ENCODE assay signal across 27 cellular contexts in the genomic region with DNA sequence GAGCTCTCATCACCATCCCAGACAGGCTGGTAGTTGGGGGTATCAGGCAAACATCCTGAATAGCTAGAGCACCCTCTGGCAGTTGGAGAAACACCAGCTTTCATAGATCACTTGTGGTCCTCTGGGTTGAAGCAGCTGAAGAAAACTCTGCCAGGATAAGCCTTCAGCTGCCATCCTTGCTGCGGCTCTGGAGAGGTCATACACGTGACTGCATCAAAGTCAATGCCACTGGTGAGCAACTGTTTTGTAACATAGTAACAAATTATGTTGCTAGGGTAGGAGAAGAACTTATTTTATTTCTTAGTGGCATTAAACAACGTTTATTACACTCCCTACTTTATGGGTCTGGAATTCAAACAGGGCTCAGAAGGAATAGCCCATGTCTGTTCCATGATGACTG.
"Had no signal": no experiment of that assay in that cellular context is flagged by ENCODE, and none has a peak within 500 bp of the region (broad histone marks: within the 10 kb centered on the region; RNA-seq: fewer than 3 reads in every experiment).

No MANE protein-coding gene starts in this region.

- H3K9me3 ChIP-seq: tibial artery had no signal

- H3K9me3 Mint-ChIP-seq: activated CD4-positive, alpha-beta memory T cell treated with anti-CD3 and anti-CD28 coated beads for 36 hours; activated CD4-positive, alpha-beta T cell treated with anti-CD3 and anti-CD28 coated beads, Interleukin-2, amount 10 ng/mL, durations not matched to agents 24 days and 14 days; activated naive CD4-positive, alpha-beta T cell treated with anti-CD3 and anti-CD28 coated beads, Interleukin-2, amount 10 ng/mL, durations not matched to agents 7 days and 5 days; activated naive CD8-positive, alpha-beta T cell treated with anti-CD3 and anti-CD28 coated beads, Interleukin-2, amount 10 ng/mL, durations not matched to agents 7 days and 5 days; activated T-cell treated with anti-CD3 and anti-CD28 coated beads, Interleukin-2, amount 50 U/mL, for 24 hours; effector memory CD8-positive, alpha-beta T cell; mesothelial cell of epicardium; natural killer cell treated with Interleukin-12 subunit alpha and Interleukin-12 subunit beta and Interleukin-15 and Interleukin-18, amount 100 ng/mL, for 72 hours; stimulated activated effector memory CD8-positive, alpha-beta T cell treated with anti-CD3 and anti-CD28 coated beads, Interleukin-12 subunit alpha, Interleukin-12 subunit beta, amount 100 ng/mL, for 72 hours; stimulated activated naive CD8-positive, alpha-beta T cell treated with anti-CD3 and anti-CD28 coated beads, Interleukin-15, amount 100 ng/mL, for 72 hours had no signal

- H3K27ac Mint-ChIP-seq: activated CD4-positive, alpha-beta memory T cell treated with anti-CD3 and anti-CD28 coated beads for 36 hours; activated CD4-positive, alpha-beta T cell treated with anti-CD3 and anti-CD28 coated beads, Interleukin-2, amount 10 ng/mL, durations not matched to agents 24 days and 14 days; activated naive CD4-positive, alpha-beta T cell treated with anti-CD3 and anti-CD28 coated beads, Interleukin-2, amount 10 ng/mL, durations not matched to agents 7 days and 5 days; activated naive CD8-positive, alpha-beta T cell treated with anti-CD3 and anti-CD28 coated beads, Interleukin-2, amount 10 ng/mL, durations not matched to agents 7 days and 5 days; activated T-cell treated with anti-CD3 and anti-CD28 coated beads, Interleukin-2, amount 50 U/mL, for 24 hours; effector memory CD8-positive, alpha-beta T cell; mesothelial cell of epicardium; natural killer cell treated with Interleukin-12 subunit alpha and Interleukin-12 subunit beta and Interleukin-15 and Interleukin-18, amount 100 ng/mL, for 72 hours; stimulated activated effector memory CD8-positive, alpha-beta T cell treated with anti-CD3 and anti-CD28 coated beads, Interleukin-12 subunit alpha, Interleukin-12 subunit beta, amount 100 ng/mL, for 72 hours had no signal

- ATAC-seq: effector memory CD8-positive, alpha-beta T cell; foreskin keratinocyte; natural killer cell treated with Interleukin-12 subunit alpha and Interleukin-12 subunit beta and Interleukin-15 and Interleukin-18, amount 100 ng/mL, for 72 hours; sciatic nerve; stimulated activated effector memory CD8-positive, alpha-beta T cell treated with anti-CD3 and anti-CD28 coated beads, Interleukin-12 subunit alpha, Interleukin-12 subunit beta, amount 100 ng/mL, for 72 hours; stimulated activated naive CD8-positive, alpha-beta T cell treated with anti-CD3 and anti-CD28 coated beads, Interleukin-15, amount 100 ng/mL, for 72 hours had no signal

- H3K27ac ChIP-seq: brain microvascular endothelial cell, foreskin keratinocyte, tibial artery had no signal

- H3K27me3 Mint-ChIP-seq: activated T-cell treated with anti-CD3 and anti-CD28 coated beads, Interleukin-2, amount 50 U/mL, for 24 hours had no signal

- H3K4me1 ChIP-seq: foreskin keratinocyte, tibial artery had no signal

- H3K27me3 ChIP-seq: brain microvascular endothelial cell, foreskin keratinocyte, tibial artery had no signal

- DNase-seq: activated CD4-positive, alpha-beta memory T cell treated with anti-CD3 and anti-CD28 coated beads for 36 hours; activated CD4-positive, alpha-beta T cell treated with anti-CD3 and anti-CD28 coated beads, Interleukin-2, amount 10 ng/mL, durations not matched to agents 24 days and 14 days; activated CD4-positive, CD25-positive, alpha-beta regulatory T cell treated with anti-CD3 and anti-CD28 coated beads, Interleukin-2, amount 50 U/mL, for 72 hours; activated CD8-positive, alpha-beta memory T cell treated with anti-CD3 and anti-CD28 coated beads, Interleukin-2, amount 50 U/mL, for 48 hours; activated gamma-delta T cell; activated naive CD4-positive, alpha-beta T cell treated with anti-CD3 and anti-CD28 coated beads, Interleukin-2, amount 10 ng/mL, durations not matched to agents 7 days and 5 days; activated naive CD8-positive, alpha-beta T cell treated with anti-CD3 and anti-CD28 coated beads, Interleukin-2, amount 10 ng/mL, durations not matched to agents 7 days and 5 days; activated T-cell treated with anti-CD3 and anti-CD28 coated beads, Interleukin-2, amount 50 U/mL, for 24 hours; amniotic stem cell; brain microvascular endothelial cell; caudate nucleus; cortex of kidney; effector memory CD8-positive, alpha-beta T cell; erythroblast; foreskin keratinocyte; kidney glomerular epithelial cell; mammary epithelial cell; posterior cingulate gyrus; small intestine; stimulated activated CD4-positive, alpha-beta T cell treated with anti-CD3 and anti-CD28 coated beads, Interleukin-4, amount 100 ng/mL, for 24 hours; stimulated activated naive CD8-positive, alpha-beta T cell treated with anti-CD3 and anti-CD28 coated beads, Interleukin-15, amount 100 ng/mL, for 72 hours; tibial artery had no signal

- H3K36me3 Mint-ChIP-seq: activated CD4-positive, alpha-beta memory T cell treated with anti-CD3 and anti-CD28 coated beads for 36 hours; activated naive CD4-positive, alpha-beta T cell treated with anti-CD3 and anti-CD28 coated beads, Interleukin-2, amount 10 ng/mL, durations not matched to agents 7 days and 5 days; activated naive CD8-positive, alpha-beta T cell treated with anti-CD3 and anti-CD28 coated beads, Interleukin-2, amount 10 ng/mL, durations not matched to agents 7 days and 5 days; mesothelial cell of epicardium; natural killer cell treated with Interleukin-12 subunit alpha and Interleukin-12 subunit beta and Interleukin-15 and Interleukin-18, amount 100 ng/mL, for 72 hours; stimulated activated effector memory CD8-positive, alpha-beta T cell treated with anti-CD3 and anti-CD28 coated beads, Interleukin-12 subunit alpha, Interleukin-12 subunit beta, amount 100 ng/mL, for 72 hours had no signal

- H3K4me1 Mint-ChIP-seq: activated CD4-positive, alpha-beta T cell treated with anti-CD3 and anti-CD28 coated beads, Interleukin-2, amount 10 ng/mL, durations not matched to agents 24 days and 14 days; activated naive CD4-positive, alpha-beta T cell treated with anti-CD3 and anti-CD28 coated beads, Interleukin-2, amount 10 ng/mL, durations not matched to agents 7 days and 5 days; activated naive CD8-positive, alpha-beta T cell treated with anti-CD3 and anti-CD28 coated beads, Interleukin-2, amount 10 ng/mL, durations not matched to agents 7 days and 5 days; mesothelial cell of epicardium; stimulated activated effector memory CD8-positive, alpha-beta T cell treated with anti-CD3 and anti-CD28 coated beads, Interleukin-12 subunit alpha, Interleukin-12 subunit beta, amount 100 ng/mL, for 72 hours; stimulated activated naive CD8-positive, alpha-beta T cell treated with anti-CD3 and anti-CD28 coated beads, Interleukin-15, amount 100 ng/mL, for 72 hours had no signal

- H3K4me3 Mint-ChIP-seq: activated CD4-positive, alpha-beta memory T cell treated with anti-CD3 and anti-CD28 coated beads for 36 hours; activated CD4-positive, alpha-beta T cell treated with anti-CD3 and anti-CD28 coated beads, Interleukin-2, amount 10 ng/mL, durations not matched to agents 24 days and 14 days; activated naive CD4-positive, alpha-beta T cell treated with anti-CD3 and anti-CD28 coated beads, Interleukin-2, amount 10 ng/mL, durations not matched to agents 7 days and 5 days; activated naive CD8-positive, alpha-beta T cell treated with anti-CD3 and anti-CD28 coated beads, Interleukin-2, amount 10 ng/mL, durations not matched to agents 7 days and 5 days; activated T-cell treated with anti-CD3 and anti-CD28 coated beads, Interleukin-2, amount 50 U/mL, for 24 hours; effector memory CD8-positive, alpha-beta T cell; mesothelial cell of epicardium; natural killer cell treated with Interleukin-12 subunit alpha and Interleukin-12 subunit beta and Interleukin-15 and Interleukin-18, amount 100 ng/mL, for 72 hours; stimulated activated effector memory CD8-positive, alpha-beta T cell treated with anti-CD3 and anti-CD28 coated beads, Interleukin-12 subunit alpha, Interleukin-12 subunit beta, amount 100 ng/mL, for 72 hours; stimulated activated naive CD8-positive, alpha-beta T cell treated with anti-CD3 and anti-CD28 coated beads, Interleukin-15, amount 100 ng/mL, for 72 hours had no signal

- H3K36me3 ChIP-seq: brain microvascular endothelial cell, tibial artery had no signal

- FAIRE-seq: astrocyte, small intestine had no signal

- H3K4me3 ChIP-seq: tibial artery had no signal
